Comparison of ENCODE assay signal across 15 cellular contexts in the genomic region with DNA sequence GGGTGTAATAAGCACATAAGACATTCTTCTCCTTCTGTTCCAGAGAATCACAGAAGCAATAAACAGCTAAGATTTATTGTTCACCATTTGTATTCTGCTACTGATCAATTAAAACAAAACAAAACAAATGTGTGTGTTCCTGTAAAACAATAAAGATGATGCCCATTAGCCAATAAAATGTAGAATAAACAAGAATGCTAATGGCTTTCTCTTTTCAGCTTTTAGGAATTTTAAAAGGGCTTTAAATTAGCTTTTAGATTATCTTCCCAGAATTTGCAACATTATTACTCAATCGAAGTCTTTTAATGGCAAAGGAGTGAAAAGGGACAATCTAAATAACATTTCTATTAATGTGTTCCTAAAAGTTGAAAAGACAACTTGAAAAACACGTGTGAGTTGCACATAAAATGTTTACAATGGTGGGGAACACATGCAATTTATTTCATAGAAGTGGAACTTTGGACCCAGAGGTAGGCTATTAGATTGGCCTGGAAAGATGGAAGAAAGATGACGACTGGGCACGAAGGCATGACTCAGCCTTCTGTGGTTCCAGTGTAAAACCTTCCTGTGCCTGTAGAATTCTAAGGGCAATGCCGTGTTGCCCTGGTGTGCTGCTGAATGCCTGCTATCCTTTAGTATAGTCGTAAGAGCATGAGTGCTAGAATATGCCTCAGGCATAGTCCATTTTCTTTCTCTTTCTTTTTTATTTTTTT. TPM values are rescaled to one million over a fixed set of nuclear protein-coding genes. Genes with fewer than 3 reads are reported as not detected.
DNase-seq lines count a peak whose midpoint lies in the region; FAIRE-seq and TF ChIP-seq lines count a peak whose summit lies in the region.
"Had no signal": no experiment of that assay in that cellular context is flagged by ENCODE, and none has a peak within 500 bp of the region (broad histone marks: within the 10 kb centered on the region; RNA-seq: fewer than 3 reads in every experiment).

No MANE protein-coding gene starts in this region.

- H3K9me3 ChIP-seq in SK-N-MC (ENCODE audit: low read depth, low read length), result no peaks in the 10 kb centered on the region

- H3K9ac ChIP-seq in SK-N-MC (ENCODE audit: insufficient read length), result no peak overlapping the region

- FAIRE-seq in frontal cortex (lab: Jason Lieb, UNC), result no peak
- FAIRE-seq: HTR-8/SVneo, kidney had no signal

- H3K27ac ChIP-seq in SK-N-MC, result 0 out of 2 replicates have a peak overlapping the region, but pooled peaks have one; percentile 12

- DNase-seq in AG08395 (ENCODE audit: low spot score) (peak; percentile 44), HCEC 1CT (peak; percentile 25), SK-N-MC (ENCODE audit: low read depth, low spot score) (no peak), foreskin fibroblast (peak; percentile 46 to 78), NOMO-1 treated with dmso at 0.1 percent for 144 hours (lab: John Stamatoyannopoulos, UW; ENCODE audit: unreplicated experiment) (no peak), frontal cortex (ENCODE audit: low spot score in 2 of 2) (no peak)
- DNase-seq in activated CD4-positive, CD25-positive, alpha-beta regulatory T cell (lab: John Stamatoyannopoulos, UW), result no peak
- DNase-seq in activated naive CD4-positive, alpha-beta T cell treated with Interleukin-2 at 50 U/mL for 16 hours, result no peak
- DNase-seq: activated naive CD8-positive, alpha-beta T cell treated with anti-CD3 and anti-CD28 coated beads, Interleukin-2, amount 10 ng/mL, durations not matched to agents 7 days and 5 days; kidney; NCI-H748 treated with DMSO at 0.1 percent for 48 hours; posterior cingulate gyrus; SIG-M5; stimulated activated CD4-positive, alpha-beta T cell treated with anti-CD3 and anti-CD28 coated beads, Interleukin-1b, Interleukin-23, amount 100 ng/mL, for 48 hours had no signal

- TF ChIP-seq CTCF in foreskin fibroblast (IDR thresholded peaks at IDR 0.05; ENCODE audit: low read depth, low read length), result no peak

- H3K36me3 ChIP-seq in SK-N-MC (ENCODE audit: insufficient read depth, low read length), result no peaks in the 10 kb centered on the region

- H3K4me3 ChIP-seq in SK-N-MC, result no peak overlapping the region
- H3K4me3 ChIP-seq in foreskin fibroblast (ENCODE audit: low read depth in 1 of 2, low read length in 2 of 2), result peak overlapping the region in 1 of 2 donors; percentile 28

RNA-seq across cellular contexts. Expression of gene DEK, which starts 29.0 kb away (rescaled TPM):
- total RNA-seq in frontal cortex, result 157 TPM

Comparison
In these comparisons a context has a peak if more than half of its experiments do, and no peak if none do; other contexts are left out.
1. DNase-seq: peak in AG08395 (single experiment), HCEC 1CT (single experiment) and foreskin fibroblast (2 of 2); none in SK-N-MC (single experiment), NOMO-1 treated with dmso at 0.1 percent for 144 hours (single experiment), activated CD4-positive, CD25-positive, alpha-beta regulatory T cell (0 of 4), frontal cortex (0 of 2) and activated naive CD4-positive, alpha-beta T cell treated with Interleukin-2 at 50 U/mL for 16 hours (single experiment).